ENCODE assay signal across 20 cellular contexts in the genomic region with DNA sequence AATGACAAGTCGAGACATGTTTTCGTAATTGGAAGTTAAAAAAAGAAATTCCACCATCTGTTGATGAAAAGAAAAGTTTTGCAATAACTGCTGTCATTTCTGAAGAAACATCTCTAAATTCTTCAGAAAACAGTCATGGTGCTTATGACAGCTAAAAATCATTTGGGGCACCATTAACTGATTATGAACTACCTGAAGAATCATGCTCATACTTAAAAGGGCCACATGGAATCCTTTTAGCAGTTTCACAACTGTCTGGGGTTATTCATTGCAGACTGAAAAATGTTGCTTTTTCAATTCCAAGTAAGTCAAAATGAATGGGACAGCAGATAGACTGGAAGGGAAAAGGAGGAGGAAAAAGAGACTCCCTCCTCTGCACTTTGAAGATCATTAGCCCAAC.
DNase-seq lines count a peak whose midpoint lies in the region; ATAC-seq and TF ChIP-seq lines count a peak whose summit lies in the region.
"Had no signal": no experiment of that assay in that cellular context is flagged by ENCODE, and none has a peak within 500 bp of the region (broad histone marks: within the 10 kb centered on the region; RNA-seq: fewer than 3 reads in every experiment).

No MANE protein-coding gene starts in this region.

- H2BK5ac ChIP-seq in trophoblast cell (ENCODE audit: low read depth, low read length, poor library complexity): peak overlapping the region; percentile 23

- H3K36me3 ChIP-seq in trophoblast cell (ENCODE audit: control insufficient read depth in 1 of 2, insufficient read depth in 2 of 2, low read length in 2 of 2): peaks cover 0 to 2% of the 10 kb centered on the region in 2 experiments
- H3K36me3 ChIP-seq: neutrophil, sigmoid colon, uterus had no signal

- no peak overlapping the region for H4K8ac ChIP-seq in trophoblast cell (ENCODE audit: low read depth, low read length)

- peaks cover 3% of the 10 kb centered on the region for H3K79me1 ChIP-seq in trophoblast cell (ENCODE audit: low read length)

- no peak overlapping the region for H2AK5ac ChIP-seq in trophoblast cell (ENCODE audit: low read length)

- no peak overlapping the region for H3K18ac ChIP-seq in trophoblast cell (ENCODE audit: low read length)

- H3K79me2 ChIP-seq in trophoblast cell (ENCODE audit: control insufficient read depth, insufficient read depth, low read length, poor library complexity): no peaks in the 10 kb centered on the region

- TF ChIP-seq CTCF in choroid plexus epithelial cell (conservative IDR thresholded peaks at IDR 0.05; ENCODE audit: low read depth, low read length): no peak

- no peak overlapping the region for H3K4me3 ChIP-seq in choroid plexus epithelial cell (ENCODE audit: low read depth, low read length)
- H3K4me3 ChIP-seq in trophoblast cell (ENCODE audit: low read depth, low read length): no peak overlapping the region
- H3K4me3 ChIP-seq: GM23338, sigmoid colon, uterus had no signal

- no peak overlapping the region for H3K4ac ChIP-seq in trophoblast cell (ENCODE audit: low read depth, low read length)

- WGBS in trophoblast cell (ENCODE audit: extremely low coverage, insufficient coverage, insufficient read length): no CpG with 5 or more reads among the region's 2 CpGs

- H3K9me3 ChIP-seq in trophoblast cell (ENCODE audit: insufficient read depth, low read depth, low read length): no peaks in the 10 kb centered on the region
- H3K9me3 ChIP-seq: neutrophil, sigmoid colon, uterus had no signal

- H3K4me1 ChIP-seq in trophoblast cell (ENCODE audit: control insufficient read depth in 1 of 2, insufficient read depth in 2 of 2, low read length in 2 of 2): peaks cover 1 to 4% of the 10 kb centered on the region in 2 experiments
- H3K4me1 ChIP-seq: uterus had no signal

- no peak overlapping the region for H4K91ac ChIP-seq in trophoblast cell (ENCODE audit: low read depth, low read length)

- ATAC-seq in HG03095 (IDR thresholded peaks at IDR 0.05; ENCODE audit: unreplicated experiment): no peak
- ATAC-seq in HG03108 (IDR thresholded peaks at IDR 0.05; ENCODE audit: unreplicated experiment): no peak
- ATAC-seq: activated T-helper 17 cell treated with anti-CD3 and anti-CD28 coated beads, Interleukin-2, amount 50 U/mL, for 72 hours; GM23338 had no signal

- H2BK12ac ChIP-seq in trophoblast cell (ENCODE audit: low read length): no peak overlapping the region

- H3K27me3 ChIP-seq in trophoblast cell (ENCODE audit: insufficient read depth, low read length): no peaks in the 10 kb centered on the region
- H3K27me3 ChIP-seq: neutrophil, sigmoid colon, uterus had no signal

- H3K27ac ChIP-seq in trophoblast cell (ENCODE audit: low read depth, low read length): peak overlapping the region; percentile 72
- H3K27ac ChIP-seq: neutrophil, uterus had no signal

- no peak overlapping the region for H4K12ac ChIP-seq in trophoblast cell (ENCODE audit: low read depth, low read length)

- DNase-seq in NCI-H2171 treated with DMSO at 0.1 percent for 48 hours (lab: John Stamatoyannopoulos, UW) (peak; percentile 77), NCI-H2171 (lab: John Stamatoyannopoulos, UW) (no peak), NOMO-1 (lab: John Stamatoyannopoulos, UW; ENCODE audit: unreplicated experiment in 2 of 2) (peak; percentile 48 to 87), choroid plexus epithelial cell (ENCODE audit: low read depth) (peak; percentile 64), trophoblast cell (peak; percentile 54 to 81), glomerular visceral epithelial cell (ENCODE audit: extremely low spot score) (no peak)
- DNase-seq: activated CD8-positive, alpha-beta T cell treated with anti-CD3 and anti-CD28 coated beads for 36 hours; amygdala; Calu3; mesenchymal stem cell; NCI-H526; SHP77 treated with DMSO at 0.1 percent for 48 hours; sigmoid colon; stimulated activated CD4-positive, alpha-beta T cell treated with anti-CD3 and anti-CD28 coated beads, Interleukin-4, amount 100 ng/mL, for 4 hours; uterus had no signal

- H3K14ac ChIP-seq in trophoblast cell (ENCODE audit: low read length): peak overlapping the region; percentile 54

- H2BK120ac ChIP-seq in trophoblast cell (ENCODE audit: insufficient read depth, low read length, poor library complexity): no peak overlapping the region

- H3K9ac ChIP-seq in trophoblast cell (ENCODE audit: low read length): no peak overlapping the region

- H2AFZ ChIP-seq in trophoblast cell (ENCODE audit: insufficient read depth, low read length, poor library complexity): no peak overlapping the region
- H2AFZ ChIP-seq: GM23338 had no signal

- H3K23ac ChIP-seq in trophoblast cell (ENCODE audit: low read length): no peak overlapping the region

- H3K4me2 ChIP-seq in trophoblast cell (ENCODE audit: low read length): no peak overlapping the region
- H3K4me2 ChIP-seq: GM23338 had no signal

Comparison
In these comparisons a context has a peak if more than half of its experiments do, and no peak if none do; other contexts are left out.
1. DNase-seq: peak in NCI-H2171 treated with DMSO at 0.1 percent for 48 hours (single experiment), NOMO-1 (2 of 2), choroid plexus epithelial cell (single experiment) and trophoblast cell (2 of 2); none in NCI-H2171 (single experiment) and glomerular visceral epithelial cell (single experiment).